Comparison of ENCODE assay signal across 8 cellular contexts in genomic region chr3:48685603-48686511, GRCh38. TPM values are rescaled to one million over a fixed set of nuclear protein-coding genes. Genes with fewer than 3 reads are reported as not detected.
A peak's percentile ranks its signal among the peaks of the same experiment; 100 is the strongest.
DNase-seq lines count a peak whose midpoint lies in the region; ATAC-seq lines count a peak whose summit lies in the region.

NCKIPSD (minus strand) TSS chr3:48685915; CDS start chr3:48685807, 108 bp downstream.

- ATAC-seq in GM19372 (IDR thresholded peaks at IDR 0.05; ENCODE audit: low read depth, unreplicated experiment), result peak; percentile 82
- ATAC-seq in HG03520 (IDR thresholded peaks at IDR 0.05; ENCODE audit: unreplicated experiment), result peak; percentile 74
- peak; percentile 85 for ATAC-seq in effector memory CD8-positive, alpha-beta T cell (replicated peaks)

- H2BK5ac ChIP-seq in mesenchymal stem cell (ENCODE audit: low read depth, low read length, poor library complexity, severe bottlenecking), result no peak within 1 kb of the TSS

- peak within 1 kb of the TSS in 1 of 2 experiments; percentile 88 for H3K23ac ChIP-seq in mesenchymal stem cell (ENCODE audit: low read length in 2 of 2)

- CTCF ChIA-PET in CD8-positive, alpha-beta memory T cell (lab: Charles Lee), result interaction anchor here (0.6 to 1.6 kb wide), 12 partner anchors 10 to 286 kb away, joined by 3 to 15 read pairs (median 3); partner anchors contain the start of gene SLC26A6
- CTCF ChIA-PET in activated CD8-positive, alpha-beta memory T cell treated with anti-CD3 and anti-CD28 coated beads for 36 hours (lab: Charles Lee), result interaction anchor here (0.6 to 2.0 kb wide), 13 partner anchors 10 to 344 kb away, joined by 3 to 8 read pairs (median 3); partner anchors contain the start of genes CELSR3, IMPDH2 and SLC26A6

- H3K4me1 ChIP-seq in CD8-positive, alpha-beta memory T cell (ENCODE audit: insufficient read depth, low read length), result peaks cover 18% of the 10 kb centered on the region
- peaks cover 39% of the 10 kb centered on the region for H3K4me1 ChIP-seq in mesenchymal stem cell (ENCODE audit: control insufficient read depth, insufficient read depth, low read depth, low read length)

- H3K36me3 Mint-ChIP-seq in CD8-positive, alpha-beta memory T cell, result peaks cover 2 to 65% (median 4%) of the 10 kb centered on the region in 3 donors
- H3K36me3 Mint-ChIP-seq in effector memory CD8-positive, alpha-beta T cell (ENCODE audit: insufficient read depth), result peaks cover 38% of the 10 kb centered on the region

- peak within 1 kb of the TSS; percentile 74 for H4K8ac ChIP-seq in mesenchymal stem cell (ENCODE audit: low read length)

- H3K9me3 Mint-ChIP-seq in CD8-positive, alpha-beta memory T cell, result no peaks in the 10 kb centered on the region
- H3K9me3 Mint-ChIP-seq in effector memory CD8-positive, alpha-beta T cell, result no peaks in the 10 kb centered on the region

- peak within 1 kb of the TSS; percentile 69 to 94 (median 92) for H3K27ac Mint-ChIP-seq in CD8-positive, alpha-beta memory T cell
- H3K27ac Mint-ChIP-seq in effector memory CD8-positive, alpha-beta T cell, result peak within 1 kb of the TSS; percentile 82 to 90

- peaks cover 40% of the 10 kb centered on the region for H3K79me1 ChIP-seq in mesenchymal stem cell (replicated peaks; ENCODE audit: low read length, poor library complexity, severe bottlenecking)

- peak within 1 kb of the TSS; percentile 76 for H3K27ac ChIP-seq in CD8-positive, alpha-beta memory T cell (ENCODE audit: low read depth, low read length)
- peak within 1 kb of the TSS; percentile 45 for H3K27ac ChIP-seq in mesenchymal stem cell (ENCODE audit: low read length, poor library complexity, severe bottlenecking)

- H2BK12ac ChIP-seq in mesenchymal stem cell (ENCODE audit: low read length in 2 of 2), result peak within 1 kb of the TSS; percentile 11 to 59

- 4% methylated on average over 48 of the region's 97 CpGs for WGBS in mesenchymal stem cell

- peak within 1 kb of the TSS; percentile 77 for H3K4me3 ChIP-seq in CD8-positive, alpha-beta memory T cell (ENCODE audit: low read length)
- H3K4me3 ChIP-seq in mesenchymal stem cell (ENCODE audit: insufficient read depth in 1 of 2, low read depth in 1 of 2, low read length in 2 of 2), result peak within 1 kb of the TSS; percentile 96 to 98

- H2BK120ac ChIP-seq in mesenchymal stem cell (ENCODE audit: low read depth, low read length), result no peak within 1 kb of the TSS

- peak within 1 kb of the TSS; percentile 55 to 76 for H3K4ac ChIP-seq in mesenchymal stem cell (ENCODE audit: low read depth in 1 of 2, low read length in 2 of 2)

- POLR2A ChIA-PET in CD8-positive, alpha-beta memory T cell (lab: Charles Lee), result interaction anchor here (0.7 to 0.8 kb wide), 3 partner anchors 50 to 267 kb away, joined by 3 to 4 read pairs (median 3); partner anchors contain the start of gene SLC26A6
- POLR2A ChIA-PET in activated CD8-positive, alpha-beta memory T cell treated with anti-CD3 and anti-CD28 coated beads for 36 hours (lab: Charles Lee), result interaction anchor here (0.6 to 1.0 kb wide), 4 partner anchors 9 to 385 kb away, joined by 3 read pairs; partner anchors contain the start of genes NME6 and SLC26A6

- H3K4me3 Mint-ChIP-seq in CD8-positive, alpha-beta memory T cell, result peak within 1 kb of the TSS; percentile 84 to 99 (median 93)
- H3K4me3 Mint-ChIP-seq in effector memory CD8-positive, alpha-beta T cell, result peak within 1 kb of the TSS; percentile 80 to 87

- H3K4me2 ChIP-seq in mesenchymal stem cell (ENCODE audit: low read length, poor library complexity, severe bottlenecking), result peak within 1 kb of the TSS; percentile 89

- peaks cover 19 to 32% (median 25%) of the 10 kb centered on the region in 3 donors for H3K4me1 Mint-ChIP-seq in CD8-positive, alpha-beta memory T cell
- H3K4me1 Mint-ChIP-seq in effector memory CD8-positive, alpha-beta T cell (ENCODE audit: low read depth in 2 of 2), result peaks cover 20 to 24% of the 10 kb centered on the region in 2 donors

- no peak within 1 kb of the TSS for H2BK15ac ChIP-seq in mesenchymal stem cell (ENCODE audit: low read depth, poor library complexity, severe bottlenecking)

- H3K14ac ChIP-seq in mesenchymal stem cell (ENCODE audit: low read length in 2 of 2), result peak within 1 kb of the TSS in 1 of 2 experiments; percentile 64

- peak within 1 kb of the TSS; percentile 65 for H4K91ac ChIP-seq in mesenchymal stem cell (ENCODE audit: low read length)

- H3K27me3 Mint-ChIP-seq in CD8-positive, alpha-beta memory T cell, result no peaks in the 10 kb centered on the region
- no peaks in the 10 kb centered on the region for H3K27me3 Mint-ChIP-seq in effector memory CD8-positive, alpha-beta T cell

- H3K18ac ChIP-seq in mesenchymal stem cell (ENCODE audit: low read depth in 1 of 2, low read length in 2 of 2), result peak within 1 kb of the TSS; percentile 67 to 95

- peak within 1 kb of the TSS; percentile 92 for H3K9ac ChIP-seq in mesenchymal stem cell (ENCODE audit: low read length)

- H2AK5ac ChIP-seq in mesenchymal stem cell (ENCODE audit: low read length, severe bottlenecking), result peak within 1 kb of the TSS; percentile 83

- peak; percentile 86 to 92 (median 90) for DNase-seq in CD8-positive, alpha-beta memory T cell
- DNase-seq in NOMO-1 treated with DMSO at 0.1 percent for 48 hours (lab: John Stamatoyannopoulos, UW; ENCODE audit: unreplicated experiment), result peak; percentile 71
- peak; percentile 82 to 88 (median 87) for DNase-seq in effector memory CD8-positive, alpha-beta T cell
- DNase-seq in mesenchymal stem cell, result peak; percentile 82
- DNase-seq in stimulated activated CD8-positive, alpha-beta memory T cell treated with anti-CD3 and anti-CD28 coated beads, Interleukin-15, amount 100 ng/mL, for 1 hour (ENCODE audit: low read depth), result peak; percentile 78

- no peaks in the 10 kb centered on the region for H3K27me3 ChIP-seq in CD8-positive, alpha-beta memory T cell (ENCODE audit: insufficient read depth, low read length, poor library complexity, severe bottlenecking)
- no peaks in the 10 kb centered on the region for H3K27me3 ChIP-seq in mesenchymal stem cell (ENCODE audit: control insufficient read depth in 1 of 2, insufficient read depth in 1 of 2, low read length in 2 of 2)

- peak within 1 kb of the TSS; percentile 79 for H2AFZ ChIP-seq in mesenchymal stem cell (ENCODE audit: low read depth, low read length)

- H3K9me3 ChIP-seq in CD8-positive, alpha-beta memory T cell (ENCODE audit: low read length), result no peaks in the 10 kb centered on the region
- H3K9me3 ChIP-seq in mesenchymal stem cell (ENCODE audit: control insufficient read depth, low read length), result no peaks in the 10 kb centered on the region

- H3K36me3 ChIP-seq in CD8-positive, alpha-beta memory T cell (ENCODE audit: insufficient read depth, low read length), result peaks cover 21% of the 10 kb centered on the region
- H3K36me3 ChIP-seq in mesenchymal stem cell (ENCODE audit: control insufficient read depth in 1 of 2, insufficient read depth in 2 of 2, low read depth in 1 of 2, low read length in 2 of 2), result peaks cover 54 to 62% of the 10 kb centered on the region in 2 experiments

RNA-seq across cellular contexts. Expression of gene NCKIPSD, which starts in this region (rescaled TPM):
- total RNA-seq in CD8-positive, alpha-beta memory T cell, result 10 to 100 TPM; 29.2 to 30.2 TPM
- polyA plus RNA-seq in CD8-positive, alpha-beta memory T cell, result 11.0 TPM
- total RNA-seq in activated CD8-positive, alpha-beta memory T cell treated with anti-CD3 and anti-CD28 coated beads for 36 hours, result 10 to 100 TPM; 42.2 to 42.6 TPM
- polyA plus RNA-seq in mesenchymal stem cell (2013, experiment 1 of 2), result 12.3 TPM
- polyA plus RNA-seq in mesenchymal stem cell (2013, experiment 2 of 2), result 11.3 TPM

Comparison
In these comparisons a context has a peak if more than half of its experiments do, and no peak if none do; other contexts are left out.
1. Peak in every context shown above with its lines: DNase-seq, ATAC-seq, H3K4me3 ChIP-seq and H3K27ac ChIP-seq.